9 cellular contexts compared by ENCODE assay signal in genomic region chr12:110578522-110579238, GRCh38. TPM values are rescaled to one million over a fixed set of nuclear protein-coding genes. Genes with fewer than 3 reads are reported as not detected.
DNase-seq lines count a peak whose midpoint lies in the region; ATAC-seq and TF ChIP-seq lines count a peak whose summit lies in the region.
"Had no signal": no experiment of that assay in that cellular context is flagged by ENCODE, and none has a peak within 500 bp of the region (broad histone marks: within the 10 kb centered on the region; RNA-seq: fewer than 3 reads in every experiment).

No MANE protein-coding gene starts in this region.

- no peaks in the 10 kb centered on the region for H3K27me3 Mint-ChIP-seq in activated T-cell treated with anti-CD3 and anti-CD28 coated beads, Interleukin-2, amount 50 U/mL, for 72 hours (ENCODE audit: low read depth)

- H3K4me1 Mint-ChIP-seq in activated T-cell treated with anti-CD3 and anti-CD28 coated beads, Interleukin-2, amount 50 U/mL, for 72 hours (ENCODE audit: low read depth) = peaks cover 78% of the 10 kb centered on the region

- H3K27me3 ChIP-seq in iPS-15b (ENCODE audit: control insufficient read depth, insufficient read depth, low read length) (no peaks in the 10 kb centered on the region), suprapubic skin (no peaks in the 10 kb centered on the region)

- TF ChIP-seq CTCF in suprapubic skin (IDR thresholded peaks at IDR 0.05) = no peak

- WGBS in suprapubic skin = 51% methylated on average over 12 of the region's 12 CpGs

- H3K4me3 ChIP-seq in iPS-15b (ENCODE audit: low read depth, low read length) (peak overlapping the region; percentile 3), suprapubic skin (peak overlapping the region; percentile 13)

- TF ChIP-seq EP300 in suprapubic skin (IDR thresholded peaks at IDR 0.05) = no peak

- H3K27ac Mint-ChIP-seq in activated T-cell treated with anti-CD3 and anti-CD28 coated beads, Interleukin-2, amount 50 U/mL, for 72 hours = peak overlapping the region; percentile 94

- H3K9me3 ChIP-seq in iPS-15b (ENCODE audit: control insufficient read depth, insufficient read depth, low read length) (no peaks in the 10 kb centered on the region), suprapubic skin (no peaks in the 10 kb centered on the region)

- peak overlapping the region; percentile 93 for H3K27ac ChIP-seq in suprapubic skin

- peak overlapping the region; percentile 79 to 96 for H3K4me3 Mint-ChIP-seq in activated T-cell treated with anti-CD3 and anti-CD28 coated beads, Interleukin-2, amount 50 U/mL, for 72 hours

- H3K36me3 ChIP-seq in iPS-15b (ENCODE audit: control insufficient read depth, insufficient read depth, low read length) = no peaks in the 10 kb centered on the region
- no peaks in the 10 kb centered on the region for H3K36me3 ChIP-seq in suprapubic skin

- H3K9me3 Mint-ChIP-seq in activated T-cell treated with anti-CD3 and anti-CD28 coated beads, Interleukin-2, amount 50 U/mL, for 72 hours = no peaks in the 10 kb centered on the region

- ATAC-seq in activated T-cell treated with anti-CD3 and anti-CD28 coated beads, Interleukin-2, amount 50 U/mL, for 72 hours (replicated peaks in 1 of 2) = peak; percentile 42 to 51
- ATAC-seq in HG03354 (IDR thresholded peaks at IDR 0.05; ENCODE audit: poor library complexity, severe bottlenecking, unreplicated experiment) (no peak), HG03139 (IDR thresholded peaks at IDR 0.05; ENCODE audit: unreplicated experiment) (no peak)

- peaks cover 5% of the 10 kb centered on the region for H3K4me1 ChIP-seq in iPS-15b (ENCODE audit: control insufficient read depth, insufficient read depth, low read length)
- H3K4me1 ChIP-seq in suprapubic skin = peaks cover 74% of the 10 kb centered on the region

- DNase-seq in activated CD8-positive, alpha-beta memory T cell treated with anti-CD3 and anti-CD28 coated beads for 24 hours = peak; percentile 71
- no peak for DNase-seq in activated CD8-positive, alpha-beta memory T cell treated with anti-CD3 and anti-CD28 coated beads, Interleukin-2, amount 50 U/mL, for 4 hours
- peak; percentile 43 to 58 for DNase-seq in activated T-cell treated with anti-CD3 and anti-CD28 coated beads, Interleukin-2, amount 50 U/mL, for 72 hours
- DNase-seq in suprapubic skin (ENCODE audit: low spot score in 2 of 2) (no peak), globus pallidus (ENCODE audit: low spot score) (no peak)
- DNase-seq: NCI-H187 treated with DMSO at 0.1 percent for 48 hours had no signal

- peaks cover 5 to 6% of the 10 kb centered on the region in 2 donors for H3K36me3 Mint-ChIP-seq in activated T-cell treated with anti-CD3 and anti-CD28 coated beads, Interleukin-2, amount 50 U/mL, for 72 hours (ENCODE audit: insufficient read depth in 2 of 2)

- no peak overlapping the region for H3K9ac ChIP-seq in iPS-15b (ENCODE audit: low read depth, low read length)

- no peak for TF ChIP-seq POLR2A in suprapubic skin (IDR thresholded peaks at IDR 0.05)

RNA-seq across cellular contexts. Expression of gene PPTC7, which starts 4.4 kb away (rescaled TPM):
- total RNA-seq in activated T-cell treated with anti-CD3 and anti-CD28 coated beads, Interleukin-2, amount 50 U/mL, for 72 hours = 10 to 100 TPM; 42.6 to 42.9 TPM
- total RNA-seq in suprapubic skin = 10 to 100 TPM; 24.6 to 36.6 (median 29.1) TPM

RNA-seq across cellular contexts. Expression of gene TCTN1, which starts 35.2 kb away (rescaled TPM):
- 1 to 10 TPM; 9.7 to 10.0 TPM for total RNA-seq in activated T-cell treated with anti-CD3 and anti-CD28 coated beads, Interleukin-2, amount 50 U/mL, for 72 hours
- 10 to 100 TPM; 18.9 to 46.4 (median 28.4) TPM for total RNA-seq in suprapubic skin

Comparison
In these comparisons a context has a peak if more than half of its experiments do, and no peak if none do; other contexts are left out.
1. DNase-seq: peak in activated CD8-positive, alpha-beta memory T cell treated with anti-CD3 and anti-CD28 coated beads for 24 hours (single experiment) and activated T-cell treated with anti-CD3 and anti-CD28 coated beads, Interleukin-2, amount 50 U/mL, for 72 hours (2 of 2); none in activated CD8-positive, alpha-beta memory T cell treated with anti-CD3 and anti-CD28 coated beads, Interleukin-2, amount 50 U/mL, for 4 hours (single experiment), suprapubic skin (0 of 2) and globus pallidus (single experiment).
2. ATAC-seq: peak in activated T-cell treated with anti-CD3 and anti-CD28 coated beads, Interleukin-2, amount 50 U/mL, for 72 hours (2 of 2); none in HG03354 (single experiment) and HG03139 (single experiment).